In genomic region chr3:127158614-127159221, GRCh38 we compare ENCODE assay signal across 9 cellular contexts. TPM values are rescaled to one million over a fixed set of nuclear protein-coding genes. Genes with fewer than 3 reads are reported as not detected.
DNase-seq lines count a peak whose midpoint lies in the region; ATAC-seq, FAIRE-seq and TF ChIP-seq lines count a peak whose summit lies in the region.
"Had no signal": no experiment of that assay in that cellular context is flagged by ENCODE, and none has a peak within 500 bp of the region (broad histone marks: within the 10 kb centered on the region; RNA-seq: fewer than 3 reads in every experiment).

No MANE protein-coding gene starts in this region.

- no peak overlapping the region for H3K4me3 ChIP-seq in H1 (ENCODE audit: extremely low read depth in 1 of 4, insufficient read depth in 2 of 4, low read depth in 3 of 4, low read length in 4 of 4)

- H2AFZ ChIP-seq in H1 (ENCODE audit: low read length) = no peak overlapping the region

- no peak overlapping the region for H2BK5ac ChIP-seq in H1 (ENCODE audit: low read depth, low read length)

- WGBS in H1 (ENCODE audit: extremely low coverage in 1 of 2, insufficient coverage in 1 of 2, insufficient read length in 1 of 2, insufficient replicate concordance in 2 of 2, low coverage in 1 of 2, low lambda C conversion rate in 2 of 2, missing lambda C conversion rate in 1 of 2), 2 experiments = 45% methylated on average over 10 of the region's 10 CpGs; no CpG with 5 or more reads in 1 of the 2 experiments

- H3K4me1 Mint-ChIP-seq in HFFc6 (ENCODE audit: low read depth) (no peaks in the 10 kb centered on the region), neural crest cell (peaks cover 8% of the 10 kb centered on the region)
- H3K4me1 Mint-ChIP-seq in stimulated activated naive B cell treated with anti-CD40 and anti-IgM and Interleukin-4, amounts not matched to agents 10 μg/mL and 1 μg/mL and 100 μg/mL, for 72 hours = no peaks in the 10 kb centered on the region

- H3K27me3 Mint-ChIP-seq in HFFc6 (ENCODE audit: insufficient read depth) = peaks cover 19% of the 10 kb centered on the region
- H3K27me3 Mint-ChIP-seq in neural crest cell (ENCODE audit: low read depth) = peaks cover 20% of the 10 kb centered on the region
- H3K27me3 Mint-ChIP-seq in stimulated activated naive B cell treated with anti-CD40 and anti-IgM and Interleukin-4, amounts not matched to agents 10 μg/mL and 1 μg/mL and 100 μg/mL, for 72 hours = no peaks in the 10 kb centered on the region

- FAIRE-seq in H1 (lab: Jason Lieb, UNC) = peak; percentile 36

- H3K36me3 Mint-ChIP-seq in HFFc6 (ENCODE audit: low read depth) (no peaks in the 10 kb centered on the region), neural crest cell (ENCODE audit: low read depth) (no peaks in the 10 kb centered on the region)
- H3K36me3 Mint-ChIP-seq in stimulated activated naive B cell treated with anti-CD40 and anti-IgM and Interleukin-4, amounts not matched to agents 10 μg/mL and 1 μg/mL and 100 μg/mL, for 72 hours = no peaks in the 10 kb centered on the region

- no peak overlapping the region for H2BK15ac ChIP-seq in H1 (ENCODE audit: low read length)

- H3K4me2 ChIP-seq in H1 (ENCODE audit: insufficient read depth in 1 of 2, low read depth in 2 of 2, low read length in 2 of 2) = no peak overlapping the region; a peak in 1 of 4 replicates

- H2BK120ac ChIP-seq in H1 (replicated peaks; ENCODE audit: low read depth, low read length) = no peak overlapping the region

- peak; percentile 9 to 41; a peak in 2 of 4 replicates for TF ChIP-seq RAD21 in H1 (IDR thresholded peaks at IDR 0.05 in 1 of 2, conservative IDR thresholded peaks at IDR 0.05 in 1 of 2; ENCODE audit: low read depth in 2 of 2, low read length in 2 of 2)

- H3K9me3 ChIP-seq in H1 (ENCODE audit: insufficient read depth in 2 of 2, low read depth in 1 of 2, low read length in 1 of 2) = peaks cover 0 to 10% of the 10 kb centered on the region in 2 experiments; a peak in 1 of 4 replicates

- no peak overlapping the region for H4K91ac ChIP-seq in H1 (replicated peaks; ENCODE audit: insufficient read length, low read length)

- no peak overlapping the region for H3K4ac ChIP-seq in H1 (replicated peaks; ENCODE audit: insufficient read length, low read depth, low read length)

- DNase-seq in HFFc6 (peak; percentile 30), NCI-H748 (lab: John Stamatoyannopoulos, UW; ENCODE audit: unreplicated experiment) (peak; percentile 84), H1 (ENCODE audit: low read depth in 1 of 2, low spot score in 2 of 2) (peak in 1 of 2 experiments; percentile 79), neural crest cell (ENCODE audit: low read depth, low spot score) (peak; percentile 61), NCI-H187 treated with DMSO at 0.1 percent for 48 hours (lab: John Stamatoyannopoulos, UW) (no peak)
- no peak for DNase-seq in stimulated activated naive B cell treated with anti-CD40 and anti-IgM and Interleukin-4, amounts not matched to agents 10 μg/mL and 1 μg/mL and 100 μg/mL, for 72 hours

- H3K27ac ChIP-seq in H1 (ENCODE audit: low read depth, low read length) = no peak overlapping the region

- POLR2A ChIA-PET in H1 (lab: Charles Lee; ENCODE audit: partially characterized antibody) = no interaction called here

- H3K36me3 ChIP-seq in H1 (ENCODE audit: control insufficient read depth in 2 of 4, insufficient read depth in 4 of 4, low read length in 3 of 4) = no peaks in the 10 kb centered on the region; a peak in 1 of 8 replicates

- H2AK5ac ChIP-seq in H1 (ENCODE audit: low read depth, low read length) = no peak overlapping the region

- H2BK12ac ChIP-seq in H1 (ENCODE audit: low read depth, low read length) = peak overlapping the region; percentile 56; the same call in 1 of the 2 replicates

- H3K79me1 ChIP-seq in H1 (ENCODE audit: low read depth, low read length) = 0 out of 2 replicates have a peak, but pooled peaks cover 2% of the 10 kb centered on the region

- H3K14ac ChIP-seq in H1 (ENCODE audit: insufficient read length) = no peak overlapping the region

- H2BK20ac ChIP-seq in H1 (ENCODE audit: low read length) = no peak overlapping the region

- H3K9me3 Mint-ChIP-seq in HFFc6 (no peaks in the 10 kb centered on the region), neural crest cell (no peaks in the 10 kb centered on the region)
- H3K9me3 Mint-ChIP-seq in stimulated activated naive B cell treated with anti-CD40 and anti-IgM and Interleukin-4, amounts not matched to agents 10 μg/mL and 1 μg/mL and 100 μg/mL, for 72 hours = no peaks in the 10 kb centered on the region

- 0 out of 3 replicates have a peak, but pooled peaks of 1 of the 2 experiments have one; percentile 21 for TF ChIP-seq EP300 in H1 (IDR thresholded peaks at IDR 0.05; ENCODE audit: borderline replicate concordance in 1 of 2, low read depth in 2 of 2, low read length in 2 of 2)

- no peak for TF ChIP-seq POLR2A in H1 (IDR thresholded peaks at IDR 0.05; ENCODE audit: control extremely low read depth in 1 of 2, low read depth in 2 of 2, low read length in 2 of 2)

- peaks cover 0 to 16% of the 10 kb centered on the region in 2 experiments for H4K20me1 ChIP-seq in H1 (replicated peaks in 1 of 2; ENCODE audit: control insufficient read depth in 1 of 2, insufficient read depth in 2 of 2, low read length in 2 of 2)

- H3K4me3 Mint-ChIP-seq in HFFc6 = no peak overlapping the region
- no peak overlapping the region for H3K4me3 Mint-ChIP-seq in neural crest cell
- no peak overlapping the region for H3K4me3 Mint-ChIP-seq in stimulated activated naive B cell treated with anti-CD40 and anti-IgM and Interleukin-4, amounts not matched to agents 10 μg/mL and 1 μg/mL and 100 μg/mL, for 72 hours

- peaks cover 0 to 18% (median 10%) of the 10 kb centered on the region in 4 experiments; a peak in 6 of 7 replicates for H3K4me1 ChIP-seq in H1 (replicated peaks in 1 of 4; ENCODE audit: control insufficient read depth in 3 of 4, insufficient read depth in 4 of 4, low read length in 3 of 4)

- ATAC-seq in HG03571 (IDR thresholded peaks at IDR 0.05; ENCODE audit: unreplicated experiment) = no peak
- no peak for ATAC-seq in stimulated activated naive B cell treated with anti-CD40 and anti-IgM and Interleukin-4, amounts not matched to agents 10 μg/mL and 1 μg/mL and 100 μg/mL, for 72 hours (replicated peaks)
- ATAC-seq in HG02610 (IDR thresholded peaks at IDR 0.05; ENCODE audit: unreplicated experiment) = no peak

- H3K27ac Mint-ChIP-seq in HFFc6 (no peak overlapping the region), neural crest cell (ENCODE audit: unreplicated experiment) (peak overlapping the region; percentile 38)
- H3K27ac Mint-ChIP-seq in stimulated activated naive B cell treated with anti-CD40 and anti-IgM and Interleukin-4, amounts not matched to agents 10 μg/mL and 1 μg/mL and 100 μg/mL, for 72 hours = no peak overlapping the region

- no peak overlapping the region for H4K8ac ChIP-seq in H1 (ENCODE audit: extremely low read depth, insufficient read depth, low read length)

- no peak overlapping the region for H3K56ac ChIP-seq in H1 (replicated peaks; ENCODE audit: insufficient read length, low read depth, low read length)

- no peak overlapping the region for H3K18ac ChIP-seq in H1 (ENCODE audit: extremely low read depth, low read length)

- no peaks in the 10 kb centered on the region for H3K27me3 ChIP-seq in H1 (replicated peaks in 1 of 4; ENCODE audit: control insufficient read depth in 3 of 4, extremely low read depth in 1 of 4, insufficient read depth in 3 of 4, low read length in 3 of 4)

- no peaks in the 10 kb centered on the region for H3K79me2 ChIP-seq in H1 (ENCODE audit: control insufficient read depth in 1 of 2, insufficient read depth in 2 of 2, low read length in 2 of 2)

- no peak overlapping the region for H3K9ac ChIP-seq in H1 (replicated peaks in 1 of 4; ENCODE audit: extremely low read depth in 1 of 4, low read depth in 3 of 4, low read length in 3 of 4)

- no peak overlapping the region for H4K5ac ChIP-seq in H1 (ENCODE audit: insufficient read length, low read depth, low read length)

- H3K23me2 ChIP-seq in H1 (ENCODE audit: low read depth, low read length) = peaks cover 31% of the 10 kb centered on the region; the same call in 1 of the 2 replicates

- TF ChIP-seq CTCF in HFFc6 (IDR thresholded peaks at IDR 0.05) (no peak), H1 (IDR thresholded peaks at IDR 0.05; ENCODE audit: control extremely low read depth in 1 of 3, insufficient read depth in 1 of 3, low read depth in 1 of 3, low read length in 3 of 3) (no peak), neural crest cell (conservative IDR thresholded peaks at IDR 0.05) (no peak)

- no peak overlapping the region for H3K23ac ChIP-seq in H1 (ENCODE audit: insufficient read length)

- CTCF ChIA-PET in H1 (lab: Charles Lee; ENCODE audit: partially characterized antibody) = interaction anchor here (0.9 to 2.2 kb wide), 8 partner anchors 12 to 315 kb away, joined by 3 to 6 read pairs (median 4); no protein-coding TSS in a partner anchor

TF ChIP-seq in H1, 55 proteins besides CTCF, POLR2A, EP300 and RAD21:
- TF ChIP-seq SIN3A (conservative IDR thresholded peaks at IDR 0.05 in 1 of 2, IDR thresholded peaks at IDR 0.05 in 1 of 2; ENCODE audit: low read depth in 1 of 2, low read length in 2 of 2) (peak; percentile 96 to 99), SAP30 (IDR thresholded peaks at IDR 0.05; ENCODE audit: insufficient read depth, insufficient replicate concordance, low read length) (peak; percentile 97), PHF8 (conservative IDR thresholded peaks at IDR 0.05; ENCODE audit: low read depth, low read length) (no peak), TAF7 (optimal IDR thresholded peaks at IDR 0.05; ENCODE audit: borderline replicate concordance, low read depth, low read length) (peak; percentile 63), HDAC2 (IDR thresholded peaks at IDR 0.05; ENCODE audit: borderline replicate concordance in 1 of 2, low read depth in 2 of 2, low read length in 2 of 2) (peak; percentile 27 to 95; a peak in 1 of 4 replicates), YY1 (IDR thresholded peaks at IDR 0.05; ENCODE audit: low read depth, low read length) (peak; percentile 13; the same call in 1 of the 2 replicates), KDM5A (IDR thresholded peaks at IDR 0.05; ENCODE audit: low read length) (no peak), GABPA (IDR thresholded peaks at IDR 0.05; ENCODE audit: borderline replicate concordance, insufficient read depth, low read length) (0 out of 2 replicates have a peak, but pooled peaks have one; percentile 39), SRF (IDR thresholded peaks at IDR 0.05; ENCODE audit: low read depth, low read length) (0 out of 2 replicates have a peak, but pooled peaks have one; percentile 25)

RNA-seq across cellular contexts. Expression of gene PRR23E, which starts 34.2 kb away (rescaled TPM):
- total RNA-seq in HFFc6 (2021; fragmentation: NEBNext Ultra II Directional; extraction: Animal tissue kit (Norgen Biotek cat#: 25700)) = not detected
- not detected in 2 replicates for total RNA-seq in H1 (2021; fragmentation: NEBNext Ultra II Directional; extraction: Animal tissue kit (Norgen Biotek cat#: 25700))
- not detected in 2 replicates for polyA plus RNA-seq in H1 (2011; rRNA removed)
- polyA plus RNA-seq in H1 (2011; cell fraction: cytosol; rRNA removed) = not detected
- polyA plus RNA-seq in H1 (2011; cell fraction: nucleus; rRNA removed) = not detected
- polyA plus RNA-seq in H1 (2012, experiment 1 of 2) = 0.09 TPM in 1 of 4 replicates, not detected in the others
- not detected for polyA plus RNA-seq in H1 (2012, experiment 2 of 2)
- polyA plus RNA-seq in H1 (2013, experiment 1 of 2) = not detected
- 0.02 TPM for polyA plus RNA-seq in H1 (2013, experiment 2 of 2)
- not detected in 2 replicates for polyA minus RNA-seq in H1 (2011; rRNA and poly(A)+ RNA removed)
- polyA minus RNA-seq in H1 (2011; cell fraction: cytosol; rRNA and poly(A)+ RNA removed) = not detected
- not detected for polyA minus RNA-seq in H1 (2011; cell fraction: nucleus; rRNA and poly(A)+ RNA removed)
- not detected in 2 replicates for total RNA-seq in neural crest cell
- total RNA-seq: dermis microvascular lymphatic vessel endothelial cell had no signal

Comparison
In these comparisons a context has a peak if more than half of its experiments do, and no peak if none do; other contexts are left out.
1. DNase-seq: peak in HFFc6 (single experiment), NCI-H748 (single experiment) and neural crest cell (single experiment); none in NCI-H187 treated with DMSO at 0.1 percent for 48 hours (single experiment) and stimulated activated naive B cell treated with anti-CD40 and anti-IgM and Interleukin-4, amounts not matched to agents 10 μg/mL and 1 μg/mL and 100 μg/mL, for 72 hours (single experiment).